ENCODE assay signal across 17 cellular contexts in genomic region chr10:23174974-23175512, GRCh38. TPM values are rescaled to one million over a fixed set of nuclear protein-coding genes. Genes with fewer than 3 reads are reported as not detected.
A peak's percentile ranks its signal among the peaks of the same experiment; 100 is the strongest.
DNase-seq lines count a peak whose midpoint lies in the region; ATAC-seq and TF ChIP-seq lines count a peak whose summit lies in the region.
"Had no signal": no experiment of that assay in that cellular context is flagged by ENCODE, and none has a peak within 500 bp of the region (broad histone marks: within the 10 kb centered on the region; RNA-seq: fewer than 3 reads in every experiment).

No MANE protein-coding gene starts in this region.

- peaks cover 14% of the 10 kb centered on the region for H3K4me1 Mint-ChIP-seq in neural progenitor cell
- H3K4me1 Mint-ChIP-seq in stimulated activated naive B cell treated with anti-CD40 and anti-IgM and Interleukin-4, amounts not matched to agents 10 μg/mL and 1 μg/mL and 100 μg/mL, for 72 hours = peaks cover 4 to 20% of the 10 kb centered on the region in 2 donors

- no peaks in the 10 kb centered on the region for H3K36me3 ChIP-seq in body of pancreas (replicated peaks in 1 of 2; ENCODE audit: insufficient read depth in 1 of 2, low read depth in 2 of 2)
- no peaks in the 10 kb centered on the region for H3K36me3 ChIP-seq in neural progenitor cell
- H3K36me3 ChIP-seq: BE2C had no signal

- TF ChIP-seq CTCF in GM10266 (IDR thresholded peaks at IDR 0.05; ENCODE audit: control insufficient read depth, insufficient read depth, low read depth, missing control alignments) (no peak), body of pancreas (IDR thresholded peaks at IDR 0.05) (no peak), neural progenitor cell (IDR thresholded peaks at IDR 0.05) (no peak)

- H3F3A ChIP-seq in neural progenitor cell (ENCODE audit: low read depth) = peaks cover 21% of the 10 kb centered on the region

- no peaks in the 10 kb centered on the region for H3K36me3 Mint-ChIP-seq in neural progenitor cell
- no peaks in the 10 kb centered on the region for H3K36me3 Mint-ChIP-seq in stimulated activated naive B cell treated with anti-CD40 and anti-IgM and Interleukin-4, amounts not matched to agents 10 μg/mL and 1 μg/mL and 100 μg/mL, for 72 hours
- H3K36me3 Mint-ChIP-seq: CD8-positive, alpha-beta T cell had no signal

- peak; percentile 24 for DNase-seq in GM10266 (ENCODE audit: extremely low spot score)
- DNase-seq in body of pancreas = peak; percentile 64 to 76 (median 73)
- no peak for DNase-seq in neural progenitor cell (ENCODE audit: low spot score)
- DNase-seq in retina = peak; percentile 18
- DNase-seq in NCI-H510A treated with DMSO at 0.1 percent for 48 hours (lab: John Stamatoyannopoulos, UW) = no peak
- no peak for DNase-seq in stimulated activated naive B cell treated with anti-CD40 and anti-IgM and Interleukin-4, amounts not matched to agents 10 μg/mL and 1 μg/mL and 100 μg/mL, for 72 hours
- DNase-seq: BE2C; CD8-positive, alpha-beta T cell; COR-L47; DMS153; GF-D8; GOT3; HCEC 1CT; HFFc6 had no signal

- H3K4me3 ChIP-seq in body of pancreas (peak overlapping the region; percentile 23 to 43), neural progenitor cell (no peak overlapping the region)

- intact Hi-C loops in body of pancreas (cut with DNase I) = no loop called here

- H3K4me2 ChIP-seq in neural progenitor cell = peak overlapping the region; percentile 78

- H3K4me1 ChIP-seq in body of pancreas (peaks cover 52% of the 10 kb centered on the region), neural progenitor cell (peaks cover 14% of the 10 kb centered on the region)
- H3K4me1 ChIP-seq: BE2C had no signal

- peaks cover 79% of the 10 kb centered on the region for H4K20me1 ChIP-seq in neural progenitor cell (ENCODE audit: low read depth)

- 19 to 38% methylated on average over 7 to 14 of the region's 14 CpGs for WGBS in body of pancreas, 2 donors

- TF ChIP-seq POLR2A in body of pancreas (IDR thresholded peaks at IDR 0.05) = peak; percentile 33 to 67 (median 64)

- no peak overlapping the region for H3K9ac ChIP-seq in neural progenitor cell

- no peaks in the 10 kb centered on the region for H3K79me2 ChIP-seq in neural progenitor cell (ENCODE audit: low read depth)

- ATAC-seq in body of pancreas = peak; percentile 52
- ATAC-seq in stimulated activated naive B cell treated with anti-CD40 and anti-IgM and Interleukin-4, amounts not matched to agents 10 μg/mL and 1 μg/mL and 100 μg/mL, for 72 hours (replicated peaks) = no peak
- ATAC-seq in GM19397 (IDR thresholded peaks at IDR 0.05; ENCODE audit: unreplicated experiment) = no peak
- ATAC-seq: CD8-positive, alpha-beta T cell had no signal

- H3K9me3 Mint-ChIP-seq in neural progenitor cell = no peaks in the 10 kb centered on the region
- peaks cover 0 to 3% of the 10 kb centered on the region in 2 donors for H3K9me3 Mint-ChIP-seq in stimulated activated naive B cell treated with anti-CD40 and anti-IgM and Interleukin-4, amounts not matched to agents 10 μg/mL and 1 μg/mL and 100 μg/mL, for 72 hours
- H3K9me3 Mint-ChIP-seq: CD8-positive, alpha-beta T cell; HFFc6 had no signal

- H3K27ac Mint-ChIP-seq in neural progenitor cell = no peak overlapping the region
- no peak overlapping the region for H3K27ac Mint-ChIP-seq in stimulated activated naive B cell treated with anti-CD40 and anti-IgM and Interleukin-4, amounts not matched to agents 10 μg/mL and 1 μg/mL and 100 μg/mL, for 72 hours
- H3K27ac Mint-ChIP-seq: CD8-positive, alpha-beta T cell; HFFc6 had no signal

- no peaks in the 10 kb centered on the region for H3K27me3 ChIP-seq in body of pancreas
- peaks cover 100% of the 10 kb centered on the region for H3K27me3 ChIP-seq in neural progenitor cell

- H2AFZ ChIP-seq in neural progenitor cell (replicated peaks) = no peak overlapping the region

- H3K27ac ChIP-seq in body of pancreas = peak overlapping the region; percentile 90 to 93 (median 91)
- no peak overlapping the region for H3K27ac ChIP-seq in neural progenitor cell
- H3K27ac ChIP-seq: C4-2B had no signal

- peaks cover 84% of the 10 kb centered on the region for H3K27me3 Mint-ChIP-seq in neural progenitor cell (ENCODE audit: insufficient read depth, low read depth)
- peaks cover 61 to 78% of the 10 kb centered on the region in 2 donors for H3K27me3 Mint-ChIP-seq in stimulated activated naive B cell treated with anti-CD40 and anti-IgM and Interleukin-4, amounts not matched to agents 10 μg/mL and 1 μg/mL and 100 μg/mL, for 72 hours

- H3K9me3 ChIP-seq in body of pancreas (no peaks in the 10 kb centered on the region), neural progenitor cell (ENCODE audit: low read depth) (no peaks in the 10 kb centered on the region)
- H3K9me3 ChIP-seq: BE2C had no signal

- H3K4me3 Mint-ChIP-seq in neural progenitor cell = no peak overlapping the region
- H3K4me3 Mint-ChIP-seq in stimulated activated naive B cell treated with anti-CD40 and anti-IgM and Interleukin-4, amounts not matched to agents 10 μg/mL and 1 μg/mL and 100 μg/mL, for 72 hours = no peak overlapping the region
- H3K4me3 Mint-ChIP-seq: CD8-positive, alpha-beta T cell; HFFc6 had no signal

RNA-seq across cellular contexts. Expression of gene PTF1A, which starts 17.1 kb away (rescaled TPM):
- total RNA-seq in body of pancreas = 100 to 1,000 TPM in 1 of 2 donors, 10 to 100 TPM in 1; 48.3 to 138 TPM
- total RNA-seq in neural progenitor cell (ENCODE audit: low replicate concordance) = not detected in 2 replicates
- total RNA-seq: CD8-positive, alpha-beta T cell; HFFc6; HT1080 had no signal

Comparison
In these comparisons a context has a peak if more than half of its experiments do, and no peak if none do; other contexts are left out.
1. DNase-seq: peak in GM10266 (single experiment), body of pancreas (4 of 4) and retina (single experiment); none in neural progenitor cell (single experiment), NCI-H510A treated with DMSO at 0.1 percent for 48 hours (single experiment) and stimulated activated naive B cell treated with anti-CD40 and anti-IgM and Interleukin-4, amounts not matched to agents 10 μg/mL and 1 μg/mL and 100 μg/mL, for 72 hours (single experiment).
2. RNA of gene PTF1A, which starts 17.1 kb away (total RNA-seq): 48.3 to 138 TPM in body of pancreas; not detected in neural progenitor cell; every median in the first group is over 10 times any median in the second.